In the genomic region with DNA sequence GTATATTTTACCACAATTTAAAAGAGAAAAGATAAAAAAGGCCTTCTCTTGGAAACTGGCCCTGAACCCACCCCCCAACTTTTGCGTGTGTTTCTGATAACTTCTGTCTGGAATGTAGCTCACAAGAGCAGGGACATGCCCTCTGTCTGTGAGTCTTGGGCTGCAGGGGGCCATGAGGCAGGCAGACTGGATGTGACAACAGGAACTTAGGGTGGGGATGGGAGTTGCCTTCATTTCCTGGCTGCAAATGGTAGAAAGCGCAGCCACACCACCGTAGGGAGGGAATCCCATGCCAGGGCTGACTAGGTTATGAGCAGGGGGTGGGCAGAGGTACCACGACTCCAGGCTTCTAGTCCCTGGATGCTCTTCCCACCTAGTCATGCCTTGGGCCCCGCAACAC, we compare ENCODE assay signal across 21 cellular contexts. TPM values are rescaled to one million over a fixed set of nuclear protein-coding genes. Genes with fewer than 3 reads are reported as not detected.
DNase-seq lines count a peak whose midpoint lies in the region; ATAC-seq, FAIRE-seq and TF ChIP-seq lines count a peak whose summit lies in the region.
"Had no signal": no experiment of that assay in that cellular context is flagged by ENCODE, and none has a peak within 500 bp of the region (broad histone marks: within the 10 kb centered on the region; RNA-seq: fewer than 3 reads in every experiment).

No MANE protein-coding gene starts in this region.

- peaks cover 12% of the 10 kb centered on the region for H3K4me1 Mint-ChIP-seq in T-helper 2 cell treated with Interferon-gamma antibody and Interleukin-4, amounts not matched to agents 5 μg/mL and 100 μg/mL, for 36 hours (ENCODE audit: low read depth)
- no peaks in the 10 kb centered on the region for H3K4me1 Mint-ChIP-seq in osteocyte (ENCODE audit: unreplicated experiment)

- no peaks in the 10 kb centered on the region for H3K9me3 Mint-ChIP-seq in T-helper 2 cell treated with Interferon-gamma antibody and Interleukin-4, amounts not matched to agents 5 μg/mL and 100 μg/mL, for 36 hours
- H3K9me3 Mint-ChIP-seq in osteocyte (ENCODE audit: unreplicated experiment) = no peaks in the 10 kb centered on the region

- H2AFZ ChIP-seq in H1 (ENCODE audit: low read length) = no peak overlapping the region

- H3K27ac Mint-ChIP-seq in T-helper 2 cell treated with Interferon-gamma antibody and Interleukin-4, amounts not matched to agents 5 μg/mL and 100 μg/mL, for 36 hours = peak overlapping the region; percentile 68
- H3K27ac Mint-ChIP-seq in osteocyte (ENCODE audit: unreplicated experiment) = no peak overlapping the region

- H2BK15ac ChIP-seq in H1 (ENCODE audit: low read length) = no peak overlapping the region

- no peaks in the 10 kb centered on the region for H3K23me2 ChIP-seq in H1 (ENCODE audit: low read depth, low read length)

- no peak for FAIRE-seq in H1 (lab: Jason Lieb, UNC)
- FAIRE-seq: GM12891, GM18507 had no signal

- no peak overlapping the region for H3K4me3 ChIP-seq in BLaER1 treated with 17β-estradiol and CSF1 and Interleukin-3, amounts not matched to agents 10 nM and 100 nM
- H3K4me3 ChIP-seq in NB4 (ENCODE audit: low read depth, low read length) (no peak overlapping the region), H1 (ENCODE audit: extremely low read depth in 1 of 4, insufficient read depth in 2 of 4, low read depth in 3 of 4, low read length in 4 of 4) (no peak overlapping the region)
- H3K4me3 ChIP-seq: SJCRH30 had no signal

- H3K27me3 Mint-ChIP-seq in T-helper 2 cell treated with Interferon-gamma antibody and Interleukin-4, amounts not matched to agents 5 μg/mL and 100 μg/mL, for 36 hours (ENCODE audit: low read depth) = no peaks in the 10 kb centered on the region
- no peaks in the 10 kb centered on the region for H3K27me3 Mint-ChIP-seq in osteocyte (ENCODE audit: unreplicated experiment)

- ATAC-seq in HG02840 (IDR thresholded peaks at IDR 0.05; ENCODE audit: low FRiP score, unreplicated experiment) = no peak
- ATAC-seq: PC-3 had no signal

- no peak for DNase-seq in T-helper 2 cell treated with Interferon-gamma antibody and Interleukin-4, amounts not matched to agents 5 μg/mL and 100 μg/mL, for 36 hours (ENCODE audit: low spot score)
- DNase-seq in T-helper 2 cell = no peak
- peak; percentile 45 for DNase-seq in NB4 (ENCODE audit: low read depth)
- no peak for DNase-seq in H1 (ENCODE audit: low read depth in 1 of 2, low spot score in 2 of 2)
- DNase-seq in osteocyte (ENCODE audit: extremely low spot score, unreplicated experiment) = no peak
- DNase-seq in germinal center (ENCODE audit: low spot score) = no peak
- DNase-seq: 8988T, BE2C, DMS 273 treated with DMSO at 0.1 percent for 48 hours, GF-D8, GOT3, NCI-H1092, NCI-H510A treated with DMSO at 0.1 percent for 48 hours, NCI-H82, PC-3, SJCRH30 had no signal

- 0 out of 2 replicates have a peak overlapping the region, but pooled peaks have one; percentile 9 for H2BK5ac ChIP-seq in H1 (ENCODE audit: low read depth, low read length)

- POLR2A ChIA-PET in H1 (lab: Charles Lee; ENCODE audit: partially characterized antibody) = interaction anchor here (1.7 kb wide), 1 partner anchor 9 kb away, joined by 3 read pairs; no protein-coding TSS in a partner anchor

- no peaks in the 10 kb centered on the region for H3K9me3 ChIP-seq in BLaER1 treated with 17β-estradiol and CSF1 and Interleukin-3, amounts not matched to agents 10 nM and 100 nM (replicated peaks in 1 of 11)
- no peaks in the 10 kb centered on the region for H3K9me3 ChIP-seq in H1 (ENCODE audit: insufficient read depth in 2 of 2, low read depth in 1 of 2, low read length in 1 of 2)
- H3K9me3 ChIP-seq: BE2C, SJCRH30 had no signal

- no peak for TF ChIP-seq EP300 in H1 (IDR thresholded peaks at IDR 0.05; ENCODE audit: borderline replicate concordance in 1 of 2, low read depth in 2 of 2, low read length in 2 of 2)

- peak overlapping the region in 2 of 11 experiments; percentile 9 to 38; a peak in 1 of 22 replicates for H3K27ac ChIP-seq in BLaER1 treated with 17β-estradiol and CSF1 and Interleukin-3, amounts not matched to agents 10 nM and 100 nM
- H3K27ac ChIP-seq in H1 (ENCODE audit: low read depth, low read length) = no peak overlapping the region
- H3K27ac ChIP-seq: KMS-11, SJCRH30 had no signal

- H3K79me1 ChIP-seq in H1 (ENCODE audit: low read depth, low read length) = 0 out of 2 replicates have a peak, but pooled peaks cover 2% of the 10 kb centered on the region

- no peak overlapping the region for H3K18ac ChIP-seq in H1 (ENCODE audit: extremely low read depth, low read length)

- CTCF ChIA-PET in H1 (lab: Charles Lee; ENCODE audit: partially characterized antibody) = interaction anchor here (0.7 to 20.0 kb wide), 9 partner anchors 10 to 177 kb away, joined by 3 to 223 read pairs (median 6); partner anchors contain the start of gene GMIP

- H3K4me2 ChIP-seq in BLaER1 treated with 17β-estradiol and CSF1 and Interleukin-3, amounts not matched to agents 10 nM and 100 nM = peak overlapping the region in 10 of 11 experiments; percentile 6 to 61 (median 48); a peak in 15 of 22 replicates
- no peak overlapping the region for H3K4me2 ChIP-seq in H1 (ENCODE audit: insufficient read depth in 1 of 2, low read depth in 2 of 2, low read length in 2 of 2)
- H3K4me2 ChIP-seq: KMS-11 had no signal

- peaks cover 9 to 26% (median 19%) of the 10 kb centered on the region in 10 experiments for H3K4me1 ChIP-seq in BLaER1 treated with 17β-estradiol and CSF1 and Interleukin-3, amounts not matched to agents 10 nM and 100 nM
- H3K4me1 ChIP-seq in H1 (replicated peaks in 1 of 4; ENCODE audit: control insufficient read depth in 3 of 4, insufficient read depth in 4 of 4, low read length in 3 of 4) = peaks cover 0 to 4% (median 0%) of the 10 kb centered on the region in 4 experiments; a peak in 2 of 7 replicates
- H3K4me1 ChIP-seq: BE2C, SJCRH30 had no signal

- TF ChIP-seq POLR2A in NB4 (IDR thresholded peaks at IDR 0.05; ENCODE audit: extremely low read depth, insufficient read length) (no peak), H1 (IDR thresholded peaks at IDR 0.05; ENCODE audit: control extremely low read depth in 1 of 2, low read depth in 2 of 2, low read length in 2 of 2) (no peak)

- no peak for TF ChIP-seq RAD21 in H1 (IDR thresholded peaks at IDR 0.05 in 1 of 2, conservative IDR thresholded peaks at IDR 0.05 in 1 of 2; ENCODE audit: low read depth in 2 of 2, low read length in 2 of 2)

- no peak overlapping the region for H3K56ac ChIP-seq in H1 (replicated peaks; ENCODE audit: insufficient read length, low read depth, low read length)

- H3K79me2 ChIP-seq in H1 (ENCODE audit: control insufficient read depth in 1 of 2, insufficient read depth in 2 of 2, low read length in 2 of 2) = no peaks in the 10 kb centered on the region

- no peak overlapping the region for H3K23ac ChIP-seq in H1 (ENCODE audit: insufficient read length)

- no peak overlapping the region for H3K14ac ChIP-seq in H1 (ENCODE audit: insufficient read length)

- H4K5ac ChIP-seq in H1 (ENCODE audit: insufficient read length, low read depth, low read length) = no peak overlapping the region

- peaks cover 39% of the 10 kb centered on the region for H3K36me3 Mint-ChIP-seq in T-helper 2 cell treated with Interferon-gamma antibody and Interleukin-4, amounts not matched to agents 5 μg/mL and 100 μg/mL, for 36 hours (ENCODE audit: low read depth)
- no peaks in the 10 kb centered on the region for H3K36me3 Mint-ChIP-seq in osteocyte (ENCODE audit: unreplicated experiment)

- no peak overlapping the region for H3K4ac ChIP-seq in H1 (replicated peaks; ENCODE audit: insufficient read length, low read depth, low read length)

- no peak overlapping the region; a peak in 1 of 22 replicates for H3K9ac ChIP-seq in BLaER1 treated with 17β-estradiol and CSF1 and Interleukin-3, amounts not matched to agents 10 nM and 100 nM
- H3K9ac ChIP-seq in H1 (replicated peaks in 1 of 4; ENCODE audit: extremely low read depth in 1 of 4, low read depth in 3 of 4, low read length in 3 of 4) = 0 out of 7 replicates have a peak overlapping the region, but pooled peaks of 1 of the 4 experiments have one; percentile 39
- H3K9ac ChIP-seq: KMS-11 had no signal

- H2BK20ac ChIP-seq in H1 (ENCODE audit: low read length) = no peak overlapping the region

- WGBS in H1 (ENCODE audit: extremely low coverage in 1 of 2, insufficient coverage in 1 of 2, insufficient read length in 1 of 2, insufficient replicate concordance in 2 of 2, low coverage in 1 of 2, low lambda C conversion rate in 2 of 2, missing lambda C conversion rate in 1 of 2), 2 experiments = 87% methylated on average over 5 of the region's 5 CpGs; no CpG with 5 or more reads in 1 of the 2 experiments

- no peak overlapping the region for H4K91ac ChIP-seq in H1 (replicated peaks; ENCODE audit: insufficient read length, low read length)

- TF ChIP-seq CTCF in NB4 (IDR thresholded peaks at IDR 0.05; ENCODE audit: low read depth, low read length) (no peak), H1 (IDR thresholded peaks at IDR 0.05; ENCODE audit: control extremely low read depth in 1 of 3, insufficient read depth in 1 of 3, low read depth in 1 of 3, low read length in 3 of 3) (no peak), osteocyte (IDR thresholded peaks at IDR 0.05) (no peak)

- H2BK12ac ChIP-seq in H1 (ENCODE audit: low read depth, low read length) = no peak overlapping the region

- H3K36me3 ChIP-seq in BLaER1 treated with 17β-estradiol and CSF1 and Interleukin-3, amounts not matched to agents 10 nM and 100 nM = peaks cover 0 to 6% (median 0%) of the 10 kb centered on the region in 11 experiments; a peak in 3 of 22 replicates
- H3K36me3 ChIP-seq in H1 (ENCODE audit: control insufficient read depth in 2 of 4, insufficient read depth in 4 of 4, low read length in 3 of 4) = no peaks in the 10 kb centered on the region
- H3K36me3 ChIP-seq: BE2C, SJCRH30 had no signal

- H3K27me3 ChIP-seq in BLaER1 treated with 17β-estradiol and CSF1 and Interleukin-3, amounts not matched to agents 10 nM and 100 nM = no peaks in the 10 kb centered on the region
- H3K27me3 ChIP-seq in H1 (replicated peaks in 1 of 4; ENCODE audit: control insufficient read depth in 3 of 4, extremely low read depth in 1 of 4, insufficient read depth in 3 of 4, low read length in 3 of 4) = no peaks in the 10 kb centered on the region
- H3K27me3 ChIP-seq: BE2C, SJCRH30 had no signal

- H2AK5ac ChIP-seq in H1 (ENCODE audit: low read depth, low read length) = no peak overlapping the region

- H3K4me3 Mint-ChIP-seq in T-helper 2 cell treated with Interferon-gamma antibody and Interleukin-4, amounts not matched to agents 5 μg/mL and 100 μg/mL, for 36 hours = peak overlapping the region; percentile 9
- H3K4me3 Mint-ChIP-seq in osteocyte (ENCODE audit: unreplicated experiment) = no peak overlapping the region

- no peak overlapping the region for H4K8ac ChIP-seq in H1 (ENCODE audit: extremely low read depth, insufficient read depth, low read length)

- H2BK120ac ChIP-seq in H1 (replicated peaks; ENCODE audit: low read depth, low read length) = no peak overlapping the region

- H4K20me1 ChIP-seq in BLaER1 treated with 17β-estradiol and CSF1 and Interleukin-3, amounts not matched to agents 10 nM and 100 nM = no peaks in the 10 kb centered on the region; a peak in 1 of 22 replicates
- no peaks in the 10 kb centered on the region for H4K20me1 ChIP-seq in H1 (replicated peaks in 1 of 2; ENCODE audit: control insufficient read depth in 1 of 2, insufficient read depth in 2 of 2, low read length in 2 of 2)

RNA-seq across cellular contexts. Expression of gene CILP2, which starts 21.9 kb away (rescaled TPM):
- 5.8 and 5.9 TPM in 2 replicates for total RNA-seq in H1 (2021; fragmentation: NEBNext Ultra II Directional; extraction: Animal tissue kit (Norgen Biotek cat#: 25700))
- 4.4 and 8.2 TPM in 2 replicates for polyA plus RNA-seq in H1 (2011; rRNA removed)
- 4.4 TPM for polyA plus RNA-seq in H1 (2011; cell fraction: cytosol; rRNA removed)
- polyA plus RNA-seq in H1 (2011; cell fraction: nucleus; rRNA removed) = 11.5 TPM
- polyA plus RNA-seq in H1 (2012, experiment 1 of 2) = 2.7 to 4.9 TPM (median 4.1 TPM) in 4 replicates
- 5.0 TPM for polyA plus RNA-seq in H1 (2012, experiment 2 of 2)
- 14.1 TPM for polyA plus RNA-seq in H1 (2013, experiment 1 of 2)
- polyA plus RNA-seq in H1 (2013, experiment 2 of 2) = 10.8 TPM
- polyA minus RNA-seq in H1 (2011; rRNA and poly(A)+ RNA removed) = 1.6 and 1.9 TPM in 2 replicates
- polyA minus RNA-seq in H1 (2011; cell fraction: cytosol; rRNA and poly(A)+ RNA removed) = 4.0 TPM
- 4.1 TPM for polyA minus RNA-seq in H1 (2011; cell fraction: nucleus; rRNA and poly(A)+ RNA removed)
- 0.63 and 1.1 TPM in 2 replicates for total RNA-seq in osteocyte

RNA-seq across cellular contexts. Expression of gene YJEFN3, which starts 31.2 kb away (rescaled TPM):
- 5.0 and 5.7 TPM in 2 replicates for total RNA-seq in H1 (2021; fragmentation: NEBNext Ultra II Directional; extraction: Animal tissue kit (Norgen Biotek cat#: 25700))
- polyA plus RNA-seq in H1 (2011; rRNA removed) = 9.4 and 17.2 TPM in 2 replicates
- polyA plus RNA-seq in H1 (2011; cell fraction: cytosol; rRNA removed) = 11.9 TPM
- 42.5 TPM for polyA plus RNA-seq in H1 (2011; cell fraction: nucleus; rRNA removed)
- polyA plus RNA-seq in H1 (2012, experiment 1 of 2) = 9.3 to 12.5 TPM (median 12.0 TPM) in 4 replicates
- polyA plus RNA-seq in H1 (2012, experiment 2 of 2) = 5.3 TPM
- polyA plus RNA-seq in H1 (2013, experiment 1 of 2) = 5.6 TPM
- polyA plus RNA-seq in H1 (2013, experiment 2 of 2) = 5.0 TPM
- 0.71 and 1.0 TPM in 2 replicates for polyA minus RNA-seq in H1 (2011; rRNA and poly(A)+ RNA removed)
- 1.5 TPM for polyA minus RNA-seq in H1 (2011; cell fraction: cytosol; rRNA and poly(A)+ RNA removed)
- 3.4 TPM for polyA minus RNA-seq in H1 (2011; cell fraction: nucleus; rRNA and poly(A)+ RNA removed)
- total RNA-seq in osteocyte = 6.1 and 6.3 TPM in 2 replicates

RNA-seq across cellular contexts. Expression of gene NDUFA13, which starts 43.9 kb away (rescaled TPM):
- total RNA-seq in H1 (2021; fragmentation: NEBNext Ultra II Directional; extraction: Animal tissue kit (Norgen Biotek cat#: 25700)) = 413 and 425 TPM in 2 replicates
- 1,105 and 1,309 TPM in 2 replicates for polyA plus RNA-seq in H1 (2011; rRNA removed)
- 1,197 TPM for polyA plus RNA-seq in H1 (2011; cell fraction: cytosol; rRNA removed)
- 627 TPM for polyA plus RNA-seq in H1 (2011; cell fraction: nucleus; rRNA removed)
- 415 to 713 TPM (median 615 TPM) in 4 replicates for polyA plus RNA-seq in H1 (2012, experiment 1 of 2)
- 1,304 TPM for polyA plus RNA-seq in H1 (2012, experiment 2 of 2)
- 247 TPM for polyA plus RNA-seq in H1 (2013, experiment 1 of 2)
- polyA plus RNA-seq in H1 (2013, experiment 2 of 2) = 247 TPM
- polyA minus RNA-seq in H1 (2011; rRNA and poly(A)+ RNA removed) = 97.5 and 101 TPM in 2 replicates
- 111 TPM for polyA minus RNA-seq in H1 (2011; cell fraction: cytosol; rRNA and poly(A)+ RNA removed)
- polyA minus RNA-seq in H1 (2011; cell fraction: nucleus; rRNA and poly(A)+ RNA removed) = 98.8 TPM
- total RNA-seq in osteocyte = 372 and 376 TPM in 2 replicates

RNA-seq across cellular contexts. Expression of gene TSSK6, which starts 44.6 kb away (rescaled TPM):
- 2.9 and 3.6 TPM in 2 replicates for total RNA-seq in H1 (2021; fragmentation: NEBNext Ultra II Directional; extraction: Animal tissue kit (Norgen Biotek cat#: 25700))
- 7.8 and 12.1 TPM in 2 replicates for polyA plus RNA-seq in H1 (2011; rRNA removed)
- 6.9 TPM for polyA plus RNA-seq in H1 (2011; cell fraction: cytosol; rRNA removed)
- polyA plus RNA-seq in H1 (2011; cell fraction: nucleus; rRNA removed) = 9.3 TPM
- polyA plus RNA-seq in H1 (2012, experiment 1 of 2) = 2.1 to 4.3 TPM (median 3.4 TPM) in 4 replicates
- polyA plus RNA-seq in H1 (2012, experiment 2 of 2) = 3.8 TPM
- polyA plus RNA-seq in H1 (2013, experiment 1 of 2) = 1.6 TPM
- polyA plus RNA-seq in H1 (2013, experiment 2 of 2) = 1.1 TPM
- polyA minus RNA-seq in H1 (2011; rRNA and poly(A)+ RNA removed) = 1.9 and 2.4 TPM in 2 replicates
- polyA minus RNA-seq in H1 (2011; cell fraction: cytosol; rRNA and poly(A)+ RNA removed) = 2.9 TPM
- polyA minus RNA-seq in H1 (2011; cell fraction: nucleus; rRNA and poly(A)+ RNA removed) = 8.6 TPM
- 1.7 and 2.0 TPM in 2 replicates for total RNA-seq in osteocyte

RNA-seq across cellular contexts. Expression of gene PBX4, which starts 58.5 kb away (rescaled TPM):
- total RNA-seq in H1 (2021; fragmentation: NEBNext Ultra II Directional; extraction: Animal tissue kit (Norgen Biotek cat#: 25700)) = 3.3 and 3.4 TPM in 2 replicates
- 3.8 and 8.3 TPM in 2 replicates for polyA plus RNA-seq in H1 (2011; rRNA removed)
- polyA plus RNA-seq in H1 (2011; cell fraction: cytosol; rRNA removed) = 6.5 TPM
- 12.1 TPM for polyA plus RNA-seq in H1 (2011; cell fraction: nucleus; rRNA removed)
- polyA plus RNA-seq in H1 (2012, experiment 1 of 2) = 3.9 to 6.8 TPM (median 4.8 TPM) in 4 replicates
- 2.2 TPM for polyA plus RNA-seq in H1 (2012, experiment 2 of 2)
- polyA plus RNA-seq in H1 (2013, experiment 1 of 2) = 3.7 TPM
- polyA plus RNA-seq in H1 (2013, experiment 2 of 2) = 4.1 TPM
- polyA minus RNA-seq in H1 (2011; rRNA and poly(A)+ RNA removed) = 1.7 and 1.8 TPM in 2 replicates
- polyA minus RNA-seq in H1 (2011; cell fraction: cytosol; rRNA and poly(A)+ RNA removed) = 2.9 TPM
- polyA minus RNA-seq in H1 (2011; cell fraction: nucleus; rRNA and poly(A)+ RNA removed) = 2.6 TPM
- 0.46 and 0.52 TPM in 2 replicates for total RNA-seq in osteocyte

Comparison
In these comparisons a context has a peak if more than half of its experiments do, and no peak if none do; other contexts are left out.
1. H3K4me2 ChIP-seq: peak in BLaER1 treated with 17β-estradiol and CSF1 and Interleukin-3, amounts not matched to agents 10 nM and 100 nM (10 of 11); none in H1 (0 of 2).